In genomic region chr10:100301123-100301522, GRCh38 we compare ENCODE assay signal across 5 cellular contexts. TPM values are rescaled to one million over a fixed set of nuclear protein-coding genes. Genes with fewer than 3 reads are reported as not detected.
"Had no signal": no experiment of that assay in that cellular context is flagged by ENCODE, and none has a peak within 500 bp of the region (broad histone marks: within the 10 kb centered on the region; RNA-seq: fewer than 3 reads in every experiment).

No MANE protein-coding gene starts in this region.

RNA-seq across cellular contexts. Expression of gene PKD2L1, which starts 28.9 kb away (rescaled TPM):
- polyA plus RNA-seq: fibroblast of lung, heart left ventricle, immature natural killer cell, keratinocyte, psoas muscle had no signal
